29 cellular contexts compared by ENCODE assay signal in the genomic region with DNA sequence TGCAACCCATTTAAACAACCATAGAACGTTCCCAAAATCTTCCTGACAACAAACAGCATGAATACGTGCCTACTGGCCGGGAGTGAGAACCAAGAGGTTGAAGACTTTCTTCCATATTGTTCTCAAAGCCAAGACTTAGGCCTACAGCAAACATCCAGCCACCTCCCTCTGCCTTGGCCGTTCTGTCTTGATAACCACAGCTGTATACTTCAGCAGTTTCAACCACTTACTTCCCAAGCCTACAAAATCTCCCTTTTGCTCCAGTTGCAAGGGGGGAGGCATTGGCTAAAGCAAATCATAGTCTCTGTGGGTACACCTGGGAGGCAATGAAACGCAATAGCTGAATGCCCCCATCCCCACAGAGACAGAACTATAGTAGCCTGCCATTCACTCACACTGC.
"Had no signal": no experiment of that assay in that cellular context is flagged by ENCODE, and none has a peak within 500 bp of the region (broad histone marks: within the 10 kb centered on the region; RNA-seq: fewer than 3 reads in every experiment).

No MANE protein-coding gene starts in this region.

- H3K27me3 ChIP-seq: ascending aorta, cardiac muscle cell, gastroesophageal sphincter, left lung, neutrophil, vagina had no signal

- DNase-seq: activated CD4-positive, alpha-beta memory T cell treated with anti-CD3 and anti-CD28 coated beads, Interleukin-2, amount 10 ng/mL, durations not matched to agents 7 days and 5 days; activated CD4-positive, alpha-beta T cell treated with anti-CD3 and anti-CD28 coated beads, Interleukin-2, amount 10 ng/mL, durations not matched to agents 7 days and 5 days; activated CD4-positive, CD25-positive, alpha-beta regulatory T cell treated with anti-CD3 and anti-CD28 coated beads, Interleukin-2, amount 50 U/mL, for 72 hours; activated CD8-positive, alpha-beta memory T cell treated with anti-CD3 and anti-CD28 coated beads, Interleukin-2, amount 50 U/mL, for 48 hours; activated gamma-delta T cell; activated naive CD4-positive, alpha-beta T cell treated with anti-CD3 and anti-CD28 coated beads, Interleukin-2, amount 10 ng/mL, durations not matched to agents 7 days and 5 days; activated naive CD8-positive, alpha-beta T cell treated with anti-CD3 and anti-CD28 coated beads, Interleukin-2, amount 10 ng/mL, durations not matched to agents 7 days and 5 days; activated T-cell treated with anti-CD3 and anti-CD28 coated beads, Interleukin-2, amount 50 U/mL, for 24 hours; head of caudate nucleus; left lung; mesendoderm; nephron progenitor cell; small intestine; stimulated activated CD4-positive, alpha-beta T cell treated with anti-CD3 and anti-CD28 coated beads, Interleukin-1b, Interleukin-23, amount 100 ng/mL, for 48 hours; stimulated activated CD4-positive, alpha-beta T cell treated with anti-CD3 and anti-CD28 coated beads, Interleukin-4, amount 100 ng/mL, for 4 hours; stimulated activated CD8-positive, alpha-beta memory T cell treated with anti-CD3 and anti-CD28 coated beads, Interleukin-4, amount 100 ng/mL, for 48 hours; stimulated activated naive CD8-positive, alpha-beta T cell treated with anti-CD3 and anti-CD28 coated beads, Interleukin-15, amount 100 ng/mL, for 72 hours; substantia nigra; T-helper 9 cell; WERI-Rb-1 had no signal

- H3K36me3 ChIP-seq: ascending aorta, cardiac muscle cell, gastroesophageal sphincter, left lung, neutrophil, vagina, WERI-Rb-1 had no signal

- H3K9me3 ChIP-seq: ascending aorta, gastroesophageal sphincter, left lung, neutrophil, vagina had no signal

- H3K4me3 ChIP-seq: ascending aorta, cardiac muscle cell, coronary artery, gastroesophageal sphincter, left lung, lung, vagina had no signal

- ATAC-seq: gastroesophageal sphincter; left lung; sciatic nerve; stimulated activated memory B cell treated with anti-CD40 and anti-IgM and Interleukin-4, amounts not matched to agents 10 μg/mL and 1 μg/mL and 100 μg/mL, for 72 hours; stimulated activated naive CD8-positive, alpha-beta T cell treated with anti-CD3 and anti-CD28 coated beads, Interleukin-15, amount 100 ng/mL, for 72 hours had no signal

- H3K27ac ChIP-seq: ascending aorta, cardiac muscle cell, left lung, neutrophil, vagina, WERI-Rb-1 had no signal
